1 cellular context compared by ENCODE assay signal in the genomic region with DNA sequence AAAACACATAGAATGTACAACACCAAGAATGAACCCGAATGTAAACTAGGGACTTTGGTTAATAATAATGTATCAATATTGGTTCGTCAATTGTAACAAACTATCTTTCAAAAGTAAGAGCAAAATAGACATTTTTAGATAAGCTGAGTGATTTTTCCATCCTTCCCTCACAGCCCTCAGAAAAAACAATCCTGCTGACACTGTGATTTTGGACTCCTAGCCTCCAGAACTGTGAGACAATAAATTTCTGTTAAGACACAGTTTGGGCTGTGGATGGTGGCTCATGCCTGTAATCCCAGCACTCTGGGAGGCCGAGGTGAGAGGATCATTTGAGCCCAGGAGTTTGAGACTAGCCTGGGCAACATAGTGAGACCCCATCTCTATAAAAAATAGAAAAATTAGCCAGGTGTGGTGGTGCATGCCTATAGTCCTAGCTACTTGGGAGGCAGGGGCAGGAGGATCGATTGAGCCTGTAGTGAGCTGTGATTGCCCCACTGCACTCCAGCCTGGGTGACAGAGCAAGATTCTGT. TPM values are rescaled to one million over a fixed set of nuclear protein-coding genes. Genes with fewer than 3 reads are reported as not detected.
"Had no signal": no experiment of that assay in that cellular context is flagged by ENCODE, and none has a peak within 500 bp of the region (broad histone marks: within the 10 kb centered on the region; RNA-seq: fewer than 3 reads in every experiment).

No MANE protein-coding gene starts in this region.

RNA-seq across cellular contexts. Expression of a gene that starts 55.2 kb away (rescaled TPM):
- polyA plus RNA-seq: IgD-negative memory B cell had no signal
